ENCODE assay signal across 1 cellular context in genomic region chr3:41198950-41199865, GRCh38.
A peak's percentile ranks its signal among the peaks of the same experiment; 100 is the strongest.
TF ChIP-seq lines count a peak whose summit lies in the region.

Gene CTNNB1 (plus strand): TSS chr3:41199505. CDS start chr3:41224069, 24,564 bp downstream.

TF ChIP-seq in HEK293, 187 proteins besides CTCF, POLR2A, EP300 and RAD21 (continued from another document and continues in another):
- TF ChIP-seq PRDM6 (tag by site-specific recombination; IDR thresholded peaks at IDR 0.05), result 0 out of 2 replicates have a peak, but pooled peaks have one; percentile 12
- TF ChIP-seq ZNF335 (tag by site-specific recombination; conservative IDR thresholded peaks at IDR 0.05), result peak; percentile 27
- 0 out of 2 replicates have a peak, but pooled peaks have one; percentile 12 for TF ChIP-seq ZNF596 (tag by site-specific recombination; IDR thresholded peaks at IDR 0.05)
- peak; percentile 88 for TF ChIP-seq ZFHX2 (tag by site-specific recombination; conservative IDR thresholded peaks at IDR 0.05)
- TF ChIP-seq ZSCAN18 (tag by site-specific recombination; IDR thresholded peaks at IDR 0.05), result peak; percentile 91
- peak; percentile 50; the same call in 1 of the 2 replicates for TF ChIP-seq ZBTB21 (tag by site-specific recombination; IDR thresholded peaks at IDR 0.05)
- TF ChIP-seq ZNF48 (tag by site-specific recombination; IDR thresholded peaks at IDR 0.05), result no peak
- no peak for TF ChIP-seq ZNF221 (tag by site-specific recombination; IDR thresholded peaks at IDR 0.05; ENCODE audit: borderline replicate concordance)
- TF ChIP-seq ZNF544 (tag by site-specific recombination; IDR thresholded peaks at IDR 0.05), result no peak
- TF ChIP-seq ZNF146 (tag by site-specific recombination; IDR thresholded peaks at IDR 0.05), result peak; percentile 67; the same call in 1 of the 2 replicates
- peak; percentile 90 for TF ChIP-seq ZNF501 (tag by site-specific recombination; IDR thresholded peaks at IDR 0.05)
- TF ChIP-seq BCL6B (tag by site-specific recombination; IDR thresholded peaks at IDR 0.05), result no peak
- no peak for TF ChIP-seq ZNF664 (tag by site-specific recombination; IDR thresholded peaks at IDR 0.05)
- peak; percentile 85; the same call in 1 of the 2 replicates for TF ChIP-seq ZSCAN5A (tag by site-specific recombination; IDR thresholded peaks at IDR 0.05)
- TF ChIP-seq OVOL3 (tag by site-specific recombination; IDR thresholded peaks at IDR 0.05), result peak; percentile 69; the same call in 1 of the 2 replicates
- peak; percentile 96 for TF ChIP-seq YY1 (tag by site-specific recombination; IDR thresholded peaks at IDR 0.05)
- TF ChIP-seq ZBTB26 (tag by site-specific recombination; optimal IDR thresholded peaks at IDR 0.05), result peak; percentile 75
- TF ChIP-seq PRDM4 (tag by site-specific recombination; IDR thresholded peaks at IDR 0.05), result peak; percentile 55
- TF ChIP-seq ZNF391 (tag by site-specific recombination; IDR thresholded peaks at IDR 0.05; ENCODE audit: borderline replicate concordance, low read depth), result peak; percentile 60; the same call in 1 of the 2 replicates
- no peak for TF ChIP-seq ZNF426 (tag by site-specific recombination; IDR thresholded peaks at IDR 0.05)
- TF ChIP-seq ZNF324 (tag by site-specific recombination; IDR thresholded peaks at IDR 0.05), result peak; percentile 95
- TF ChIP-seq ZBTB10 (tag by site-specific recombination; IDR thresholded peaks at IDR 0.05), result peak; percentile 80
- TF ChIP-seq ZNF639 (tag by site-specific recombination; IDR thresholded peaks at IDR 0.05), result peak; percentile 61; the same call in 1 of the 2 replicates
- 0 out of 2 replicates have a peak, but pooled peaks have one; percentile 54 for TF ChIP-seq ZNF580 (tag by site-specific recombination; IDR thresholded peaks at IDR 0.05)
- 0 out of 2 replicates have a peak, but pooled peaks have one; percentile 60 for TF ChIP-seq PRDM2 (tag by site-specific recombination; IDR thresholded peaks at IDR 0.05; ENCODE audit: borderline replicate concordance)
- TF ChIP-seq ZNF623 (tag by site-specific recombination; IDR thresholded peaks at IDR 0.05), result no peak
- TF ChIP-seq KLF10 (tag by site-specific recombination; IDR thresholded peaks at IDR 0.05), result peak; percentile 80
- TF ChIP-seq ZBTB49 (tag by site-specific recombination; IDR thresholded peaks at IDR 0.05; ENCODE audit: low read depth), result no peak
- peak; percentile 59; the same call in 1 of the 2 replicates for TF ChIP-seq WT1 (tag by site-specific recombination; IDR thresholded peaks at IDR 0.05)
- no peak for TF ChIP-seq GFI1B (tag by site-specific recombination; IDR thresholded peaks at IDR 0.05)
